In the genomic region with DNA sequence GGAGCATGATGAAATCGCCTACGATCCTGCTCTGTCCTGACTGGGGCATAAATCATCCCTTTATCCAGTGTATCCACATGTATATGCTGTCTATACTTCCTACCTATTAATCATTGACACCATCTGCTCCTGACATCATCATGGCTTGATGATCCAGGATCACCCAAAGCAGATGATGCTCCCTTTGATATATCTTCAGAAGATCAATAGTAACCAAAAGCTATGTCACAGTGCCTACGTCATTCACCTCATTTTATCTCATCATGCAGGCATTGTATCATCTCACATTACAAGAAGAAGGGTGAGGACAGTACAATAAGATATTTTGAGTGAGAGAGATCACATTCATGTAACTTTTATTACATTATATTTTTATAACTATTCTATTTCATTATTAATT, we compare ENCODE assay signal across 28 cellular contexts.
"Had no signal": no experiment of that assay in that cellular context is flagged by ENCODE, and none has a peak within 500 bp of the region (broad histone marks: within the 10 kb centered on the region; RNA-seq: fewer than 3 reads in every experiment).

No MANE protein-coding gene starts in this region.

- H3K27ac ChIP-seq: neural progenitor cell, ovary, parathyroid adenoma, psoas muscle, skin epidermis, spleen, suprapubic skin, testis, tibial artery, transverse colon, upper lobe of right lung, uterus had no signal

- H3K9me3 ChIP-seq: ovary, psoas muscle, spleen, suprapubic skin, testis, tibial artery, transverse colon, upper lobe of right lung, uterus had no signal

- H3K36me3 ChIP-seq: neural progenitor cell, ovary, spleen, suprapubic skin, tibial artery, transverse colon, upper lobe of right lung, uterus had no signal

- H3K79me2 ChIP-seq: parathyroid adenoma had no signal

- H2AFZ ChIP-seq: neural progenitor cell, parathyroid adenoma had no signal

- ATAC-seq: natural killer cell; psoas muscle; right cardiac atrium; sciatic nerve; stimulated activated memory B cell treated with anti-CD40 and anti-IgM and Interleukin-4, amounts not matched to agents 10 μg/mL and 1 μg/mL and 100 μg/mL, for 72 hours; stimulated activated naive CD8-positive, alpha-beta T cell treated with anti-CD3 and anti-CD28 coated beads, Interleukin-15, amount 100 ng/mL, for 72 hours; stimulated activated naive CD8-positive, alpha-beta T cell treated with anti-CD3 and anti-CD28 coated beads, Interleukin-15, Interleukin-2, amounts not matched to agents 100 U/mL and 50 U/mL, for 24 hours; upper lobe of right lung had no signal

- H3K27me3 ChIP-seq: neural progenitor cell, ovary, spleen, suprapubic skin, testis, tibial artery, transverse colon, upper lobe of right lung, uterus had no signal

- H3K9ac ChIP-seq: neural progenitor cell, parathyroid adenoma had no signal

- H3K4me2 ChIP-seq: neural progenitor cell, smooth muscle cell had no signal

- DNase-seq: natural killer cell; occipital lobe; ovary; posterior cingulate gyrus; psoas muscle; right cardiac atrium; spleen; stimulated activated CD4-positive, alpha-beta T cell treated with anti-CD3 and anti-CD28 coated beads, Interleukin-12 subunit alpha, Interleukin-12 subunit beta, amount 100 ng/mL, for 4 hours; stimulated activated CD4-positive, alpha-beta T cell treated with anti-CD3 and anti-CD28 coated beads, Interleukin-1b, Interleukin-23, amount 100 ng/mL, for 48 hours; stimulated activated CD4-positive, alpha-beta T cell treated with anti-CD3 and anti-CD28 coated beads, Interleukin-4, amount 100 ng/mL, for 1 hour; stimulated activated CD4-positive, alpha-beta T cell treated with anti-CD3 and anti-CD28 coated beads, Interleukin-4, amount 100 ng/mL, for 4 hours; stimulated activated CD8-positive, alpha-beta memory T cell treated with anti-CD3 and anti-CD28 coated beads, Interleukin-4, amount 100 ng/mL, for 48 hours; stimulated activated naive CD4-positive, alpha-beta T cell; stimulated activated naive CD8-positive, alpha-beta T cell treated with anti-CD3 and anti-CD28 coated beads, Interleukin-15, amount 100 ng/mL, for 72 hours; stimulated activated naive CD8-positive, alpha-beta T cell treated with anti-CD3 and anti-CD28 coated beads, Interleukin-15, Interleukin-2, amounts not matched to agents 100 U/mL and 50 U/mL, for 24 hours; substantia nigra; testis; tibial artery; transverse colon; upper lobe of right lung; uterus had no signal

- H3K4me1 ChIP-seq: neural progenitor cell, parathyroid adenoma, psoas muscle, spleen, suprapubic skin, testis, tibial artery, transverse colon, upper lobe of right lung, uterus had no signal

- H3K4me3 ChIP-seq: neural progenitor cell, ovary, psoas muscle, skin epidermis, smooth muscle cell, spleen, suprapubic skin, testis, tibial artery, transverse colon, upper lobe of right lung, uterus had no signal
